In the genomic region with DNA sequence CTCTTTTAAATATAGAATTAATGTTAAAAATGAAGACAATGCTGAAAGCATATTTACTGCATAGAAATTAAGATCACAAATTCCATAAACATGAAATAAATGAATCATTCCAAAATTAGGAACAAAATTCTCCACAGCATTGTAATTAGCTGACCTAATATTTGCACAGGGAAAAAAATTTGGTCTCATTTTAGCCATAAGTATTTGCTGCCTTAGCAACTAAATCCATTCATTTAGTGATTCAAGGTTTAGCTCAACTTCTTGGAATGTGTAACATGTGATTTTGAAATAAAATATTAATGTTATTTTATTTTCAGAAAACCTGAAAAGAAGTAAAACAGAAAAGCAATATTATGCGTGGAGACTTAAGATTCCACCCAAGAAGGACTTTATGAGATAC, we compare ENCODE assay signal across 16 cellular contexts. TPM values are rescaled to one million over a fixed set of nuclear protein-coding genes. Genes with fewer than 3 reads are reported as not detected.
"Had no signal": no experiment of that assay in that cellular context is flagged by ENCODE, and none has a peak within 500 bp of the region (broad histone marks: within the 10 kb centered on the region; RNA-seq: fewer than 3 reads in every experiment).

No MANE protein-coding gene starts in this region.

- H3K9me3 ChIP-seq: heart left ventricle, pancreas had no signal

- H3K36me3 ChIP-seq: heart left ventricle, pancreas had no signal

- ATAC-seq: activated CD8-positive, alpha-beta T cell treated with anti-CD3 and anti-CD28 coated beads, Interleukin-2, amount 10 ng/mL, durations not matched to agents 7 days and 5 days; esophagus mucosa; heart left ventricle; left ventricle myocardium superior; pancreas; T-helper 17 cell; WTC11 had no signal

- FAIRE-seq: keratinocyte, pancreas had no signal

- DNase-seq: activated CD4-positive, alpha-beta T cell treated with anti-CD3 and anti-CD28 coated beads for 48 hours; activated CD8-positive, alpha-beta memory T cell treated with anti-CD3 and anti-CD28 coated beads, Interleukin-2, amount 50 U/mL, for 48 hours; activated CD8-positive, alpha-beta T cell treated with anti-CD3 and anti-CD28 coated beads, Interleukin-2, amount 10 ng/mL, durations not matched to agents 7 days and 5 days; activated naive CD4-positive, alpha-beta T cell treated with anti-CD3 and anti-CD28 coated beads for 36 hours; endodermal cell; foreskin melanocyte; heart left ventricle; left ventricle myocardium superior; pancreas; T-helper 17 cell; trophoblast cell had no signal

- H3K27ac ChIP-seq: heart left ventricle, pancreas had no signal

- H3K4me3 ChIP-seq: heart left ventricle, pancreas, skin epidermis had no signal

- H3K27me3 ChIP-seq: heart left ventricle, pancreas had no signal

RNA-seq across cellular contexts. Expression of gene ADAMTS5, which starts 25.5 kb away (rescaled TPM):
- total RNA-seq: activated CD8-positive, alpha-beta T cell treated with anti-CD3 and anti-CD28 coated beads, Interleukin-2, amount 10 ng/mL, durations not matched to agents 7 days and 5 days; activated naive CD4-positive, alpha-beta T cell treated with anti-CD3 and anti-CD28 coated beads for 36 hours; activated T-helper 1 cell treated with anti-CD3 and anti-CD28 coated beads, Interleukin-12 subunit alpha, Interleukin-12 subunit beta, Interleukin-2, Interleukin-4 antibody, amounts not matched to agents 30 ng/mL and 10 ng/mL and 1 ng/mL, durations not matched to agents 14 hours and 24 hours and 36 hours; T-helper 17 cell had no signal
